In genomic region chr1:202802034-202802433, GRCh38 we compare ENCODE assay signal across 24 cellular contexts. TPM values are rescaled to one million over a fixed set of nuclear protein-coding genes. Genes with fewer than 3 reads are reported as not detected.
DNase-seq lines count a peak whose midpoint lies in the region; ATAC-seq, FAIRE-seq and TF ChIP-seq lines count a peak whose summit lies in the region.
"Had no signal": no experiment of that assay in that cellular context is flagged by ENCODE, and none has a peak within 500 bp of the region (broad histone marks: within the 10 kb centered on the region; RNA-seq: fewer than 3 reads in every experiment).

No MANE protein-coding gene starts in this region.

- TF ChIP-seq POLR2A in A549 (IDR thresholded peaks at IDR 0.05; ENCODE audit: low read length), result no peak

- no peaks in the 10 kb centered on the region for H3K9me3 Mint-ChIP-seq in activated T-helper 17 cell treated with anti-CD3 and anti-CD28 coated beads, Interleukin-2, amount 50 U/mL, for 72 hours
- H3K9me3 Mint-ChIP-seq in neural crest cell (no peaks in the 10 kb centered on the region), nephron progenitor cell (peaks cover 4% of the 10 kb centered on the region)
- H3K9me3 Mint-ChIP-seq: CD8-positive, alpha-beta T cell; IgD-negative memory B cell had no signal

- peaks cover 51% of the 10 kb centered on the region for H3K4me1 ChIP-seq in A549
- peaks cover 57 to 81% (median 66%) of the 10 kb centered on the region in 10 experiments for H3K4me1 ChIP-seq in BLaER1 treated with 17β-estradiol and CSF1 and Interleukin-3, amounts not matched to agents 10 nM and 100 nM

- H3K4me3 ChIP-seq in A549, result no peak overlapping the region
- no peak overlapping the region for H3K4me3 ChIP-seq in BLaER1 treated with 17β-estradiol and CSF1 and Interleukin-3, amounts not matched to agents 10 nM and 100 nM
- H3K4me3 ChIP-seq: MG63 had no signal

- peaks cover 19% of the 10 kb centered on the region for H3K4me1 Mint-ChIP-seq in activated T-helper 17 cell treated with anti-CD3 and anti-CD28 coated beads, Interleukin-2, amount 50 U/mL, for 72 hours
- peaks cover 52% of the 10 kb centered on the region for H3K4me1 Mint-ChIP-seq in neural crest cell
- H3K4me1 Mint-ChIP-seq in nephron progenitor cell, result peaks cover 44% of the 10 kb centered on the region

- 93% methylated on average over 2 of the region's 2 CpGs for WGBS in A549 (ENCODE audit: missing lambda C conversion rate)

- H3K27ac Mint-ChIP-seq in activated T-helper 17 cell treated with anti-CD3 and anti-CD28 coated beads, Interleukin-2, amount 50 U/mL, for 72 hours, result no peak overlapping the region
- no peak overlapping the region for H3K27ac Mint-ChIP-seq in neural crest cell (ENCODE audit: unreplicated experiment)
- no peak overlapping the region for H3K27ac Mint-ChIP-seq in nephron progenitor cell
- H3K27ac Mint-ChIP-seq: CD8-positive, alpha-beta T cell; IgD-negative memory B cell had no signal

- no peak for TF ChIP-seq RAD21 in A549 (conservative IDR thresholded peaks at IDR 0.05 in 1 of 2, IDR thresholded peaks at IDR 0.05 in 1 of 2)

- POLR2A ChIA-PET in A549 (lab: Yijun Ruan, JAX), result no interaction called here

- peak overlapping the region; percentile 77; the same call in 2 of the 3 replicates for H3K4me2 ChIP-seq in A549
- peak overlapping the region in 10 of 11 experiments; percentile 15 to 96 (median 84); a peak in 12 of 22 replicates for H3K4me2 ChIP-seq in BLaER1 treated with 17β-estradiol and CSF1 and Interleukin-3, amounts not matched to agents 10 nM and 100 nM

- H3K27me3 Mint-ChIP-seq in activated T-helper 17 cell treated with anti-CD3 and anti-CD28 coated beads, Interleukin-2, amount 50 U/mL, for 72 hours, result no peaks in the 10 kb centered on the region
- H3K27me3 Mint-ChIP-seq in neural crest cell (ENCODE audit: low read depth), result no peaks in the 10 kb centered on the region
- peaks cover 5% of the 10 kb centered on the region for H3K27me3 Mint-ChIP-seq in nephron progenitor cell (ENCODE audit: low read depth, poor library complexity)
- H3K27me3 Mint-ChIP-seq: IgD-negative memory B cell had no signal

- no peak for FAIRE-seq in A549 (lab: Jason Lieb, UNC)
- FAIRE-seq: GM12892, HTR-8/SVneo had no signal

- H3K9ac ChIP-seq in BLaER1 treated with 17β-estradiol and CSF1 and Interleukin-3, amounts not matched to agents 10 nM and 100 nM, result no peak overlapping the region

- H3K36me3 ChIP-seq in BLaER1 treated with 17β-estradiol and CSF1 and Interleukin-3, amounts not matched to agents 10 nM and 100 nM, result peaks cover 14 to 41% (median 25%) of the 10 kb centered on the region in 11 experiments; a peak in 20 of 22 replicates

- CTCF ChIA-PET in A549 (lab: Yijun Ruan, JAX), result no interaction called here

- no peaks in the 10 kb centered on the region for H3K27me3 ChIP-seq in BLaER1 treated with 17β-estradiol and CSF1 and Interleukin-3, amounts not matched to agents 10 nM and 100 nM
- H3K27me3 ChIP-seq: MG63 had no signal

- H3K4me3 Mint-ChIP-seq in activated T-helper 17 cell treated with anti-CD3 and anti-CD28 coated beads, Interleukin-2, amount 50 U/mL, for 72 hours, result peak overlapping the region; percentile 87
- H3K4me3 Mint-ChIP-seq in neural crest cell (peak overlapping the region; percentile 23), nephron progenitor cell (no peak overlapping the region)
- H3K4me3 Mint-ChIP-seq: CD8-positive, alpha-beta T cell had no signal

- no peak for TF ChIP-seq EP300 in A549 (IDR thresholded peaks at IDR 0.05)

- ATAC-seq in A549, result no peak
- ATAC-seq in activated T-helper 17 cell treated with anti-CD3 and anti-CD28 coated beads, Interleukin-2, amount 50 U/mL, for 72 hours (replicated peaks), result no peak
- ATAC-seq in GM21423 (IDR thresholded peaks at IDR 0.05; ENCODE audit: unreplicated experiment), result no peak
- ATAC-seq: CD8-positive, alpha-beta T cell had no signal

- no peaks in the 10 kb centered on the region for H3K9me3 ChIP-seq in A549
- H3K9me3 ChIP-seq in BLaER1 treated with 17β-estradiol and CSF1 and Interleukin-3, amounts not matched to agents 10 nM and 100 nM (replicated peaks in 1 of 11), result no peaks in the 10 kb centered on the region
- H3K9me3 ChIP-seq: MG63 had no signal

- peaks cover 68% of the 10 kb centered on the region for H3K36me3 Mint-ChIP-seq in activated T-helper 17 cell treated with anti-CD3 and anti-CD28 coated beads, Interleukin-2, amount 50 U/mL, for 72 hours (ENCODE audit: low read depth)
- H3K36me3 Mint-ChIP-seq in neural crest cell (ENCODE audit: low read depth) (peaks cover 11% of the 10 kb centered on the region), nephron progenitor cell (ENCODE audit: low read depth) (peaks cover 40% of the 10 kb centered on the region)
- H3K36me3 Mint-ChIP-seq: CD8-positive, alpha-beta T cell had no signal

- H4K20me1 ChIP-seq in BLaER1 treated with 17β-estradiol and CSF1 and Interleukin-3, amounts not matched to agents 10 nM and 100 nM, result peaks cover 63 to 100% (median 86%) of the 10 kb centered on the region in 11 experiments

- no peak for TF ChIP-seq CTCF in A549 (IDR thresholded peaks at IDR 0.05)
- no peak for TF ChIP-seq CTCF in neural crest cell (conservative IDR thresholded peaks at IDR 0.05)
- no peak for TF ChIP-seq CTCF in nephron progenitor cell (IDR thresholded peaks at IDR 0.05)

- peak overlapping the region in 1 of 2 experiments; percentile 85; a peak in 3 of 6 replicates for H3K27ac ChIP-seq in A549
- no peak overlapping the region for H3K27ac ChIP-seq in BLaER1 treated with 17β-estradiol and CSF1 and Interleukin-3, amounts not matched to agents 10 nM and 100 nM

- DNase-seq in A549 (ENCODE audit: low read depth in 1 of 2, low spot score in 1 of 2), result no peak
- no peak for DNase-seq in neural crest cell (ENCODE audit: low read depth, low spot score)
- DNase-seq in nephron progenitor cell, result no peak
- no peak for DNase-seq in middle frontal gyrus (ENCODE audit: extremely low spot score, low spot score)
- DNase-seq: ACHN; C1 segment of cervical spinal cord; CD8-positive, alpha-beta T cell; GOT3; Karpas-422; MG63; NCI-H1417; NCI-H1694 treated with DMSO at 0.1 percent for 48 hours; NCI-H2081 treated with DMSO at 0.1 percent for 48 hours; NCI-H2171 treated with DMSO at 0.1 percent for 48 hours; NCI-H526; OCI-M1; Right ventricle myocardium superior had no signal

TF ChIP-seq in A549, 52 proteins besides CTCF, POLR2A, EP300 and RAD21:
- no peak for TF ChIP-seq EHMT2 (IDR thresholded peaks at IDR 0.05; ENCODE audit: low read depth)
- no peak for TF ChIP-seq RARB (CRISPR knock-in tag; IDR thresholded peaks at IDR 0.05)

RNA-seq across cellular contexts. Expression of gene KDM5B, which starts 6.2 kb away (rescaled TPM):
- polyA plus RNA-seq in A549 (2011; rRNA removed), result 44.3 and 45.1 TPM in 2 replicates
- 7.3 and 7.9 TPM in 2 replicates for polyA plus RNA-seq in A549 (2012; cell fraction: cytosol; rRNA removed)
- polyA plus RNA-seq in A549 (2012; cell fraction: nucleus; rRNA removed), result 11.2 and 18.0 TPM in 2 replicates
- polyA plus RNA-seq in A549 (2017; fragmentation: RNase III; extraction: RNeasy Plus Mini Kit Qiagen cat#74134 plus additional on column Dnase treatment), result 14.1 to 16.4 TPM (median 15.8 TPM) in 3 replicates
- polyA minus RNA-seq in A549 (2011; rRNA and poly(A)+ RNA removed), result 84.5 and 89.4 TPM in 2 replicates
- 100 to 1,000 TPM; 124 to 176 TPM for total RNA-seq in activated T-helper 17 cell treated with anti-CD3 and anti-CD28 coated beads, Interleukin-2, amount 50 U/mL, for 72 hours
- total RNA-seq in neural crest cell, result 158 TPM in 2 replicates

RNA-seq across cellular contexts. Expression of gene PCAT6, which starts 8.7 kb away (rescaled TPM):
- polyA plus RNA-seq in A549 (2011; rRNA removed) (2.3 and 3.5 TPM in 2 replicates), A549 (2017; fragmentation: RNase III; extraction: RNeasy Plus Mini Kit Qiagen cat#74134 plus additional on column Dnase treatment) (1.9 to 3.1 TPM (median 2.4 TPM) in 3 replicates)
- 1.9 and 3.2 TPM in 2 replicates for polyA plus RNA-seq in A549 (2012; cell fraction: cytosol; rRNA removed)
- polyA plus RNA-seq in A549 (2012; cell fraction: nucleus; rRNA removed), result 3.1 TPM in 2 replicates
- polyA minus RNA-seq in A549 (2011; rRNA and poly(A)+ RNA removed), result 0.49 and 2.5 TPM in 2 replicates
- total RNA-seq in activated T-helper 17 cell treated with anti-CD3 and anti-CD28 coated beads, Interleukin-2, amount 50 U/mL, for 72 hours, result 1 to 10 TPM; 1.8 to 4.0 TPM
- 4.5 and 5.7 TPM in 2 replicates for total RNA-seq in neural crest cell
- total RNA-seq: G401 had no signal
